In genomic region chr17:71441098-71441497, GRCh38 we compare ENCODE assay signal across 9 cellular contexts.
DNase-seq lines count a peak whose midpoint lies in the region; ATAC-seq and TF ChIP-seq lines count a peak whose summit lies in the region.
"Had no signal": no experiment of that assay in that cellular context is flagged by ENCODE, and none has a peak within 500 bp of the region (broad histone marks: within the 10 kb centered on the region; RNA-seq: fewer than 3 reads in every experiment).

No MANE protein-coding gene starts in this region.

- H3K36me3 ChIP-seq in mesodermal cell (ENCODE audit: control insufficient read depth, insufficient read depth, low read length) = no peaks in the 10 kb centered on the region

- H3K9me3 ChIP-seq in mesodermal cell (ENCODE audit: control insufficient read depth, low read length) = no peaks in the 10 kb centered on the region

- no peak for TF ChIP-seq CTCF in choroid plexus epithelial cell (conservative IDR thresholded peaks at IDR 0.05; ENCODE audit: low read depth, low read length)

- H3K27ac ChIP-seq in mesodermal cell (ENCODE audit: low read depth, low read length, severe bottlenecking) = peak overlapping the region; percentile 46

- no peak overlapping the region for H3K4me3 ChIP-seq in choroid plexus epithelial cell (ENCODE audit: low read depth, low read length)
- H3K4me3 ChIP-seq in mesodermal cell (ENCODE audit: extremely low read depth, insufficient read depth, low read length, poor library complexity, severe bottlenecking) = no peak overlapping the region

- DNase-seq in DMS53 (lab: John Stamatoyannopoulos, UW) = peak; percentile 77
- DNase-seq in LoVo (ENCODE audit: low spot score) = peak; percentile 85
- DNase-seq in choroid plexus epithelial cell (ENCODE audit: low read depth) = peak; percentile 82
- no peak for DNase-seq in Right ventricle myocardium superior
- no peak for DNase-seq in SHP77 (lab: John Stamatoyannopoulos, UW)
- no peak for DNase-seq in NCI-H1092 treated with DMSO at 0.1 percent for 48 hours (lab: John Stamatoyannopoulos, UW)
- DNase-seq: stimulated activated CD8-positive, alpha-beta memory T cell treated with anti-CD3 and anti-CD28 coated beads, Interleukin-4, amount 100 ng/mL, for 48 hours had no signal

- ATAC-seq in Right ventricle myocardium superior (ENCODE audit: poor library complexity) (no peak), GM19452 (IDR thresholded peaks at IDR 0.05; ENCODE audit: unreplicated experiment) (no peak)

- WGBS in mesodermal cell (ENCODE audit: insufficient coverage in 2 of 2), 2 experiments = 63 to 67% methylated on average over 4 to 6 of the region's 6 CpGs

- peaks cover 55% of the 10 kb centered on the region for H3K4me1 ChIP-seq in mesodermal cell (ENCODE audit: control insufficient read depth, insufficient read depth, low read length, poor library complexity, severe bottlenecking)

- intact Hi-C loops in Right ventricle myocardium superior (cut with DNase I) = no loop called here

Comparison
In these comparisons a context has a peak if more than half of its experiments do, and no peak if none do; other contexts are left out.
1. DNase-seq: peak in DMS53 (single experiment), LoVo (single experiment) and choroid plexus epithelial cell (single experiment); none in Right ventricle myocardium superior (single experiment), SHP77 (0 of 2) and NCI-H1092 treated with DMSO at 0.1 percent for 48 hours (single experiment).